9 cellular contexts compared by ENCODE assay signal in genomic region chr7:36794689-36795088, GRCh38.
DNase-seq lines count a peak whose midpoint lies in the region; ATAC-seq, FAIRE-seq and TF ChIP-seq lines count a peak whose summit lies in the region.
"Had no signal": no experiment of that assay in that cellular context is flagged by ENCODE, and none has a peak within 500 bp of the region (broad histone marks: within the 10 kb centered on the region; RNA-seq: fewer than 3 reads in every experiment).

No MANE protein-coding gene starts in this region.

- no peak for TF ChIP-seq CTCF in MM.1S (IDR thresholded peaks at IDR 0.05; ENCODE audit: low read length)
- TF ChIP-seq CTCF in WERI-Rb-1 (IDR thresholded peaks at IDR 0.05; ENCODE audit: low read depth, low read length), result no peak
- no peak for TF ChIP-seq CTCF in kidney (IDR thresholded peaks at IDR 0.05; ENCODE audit: borderline replicate concordance, extremely low read depth, insufficient read depth)
- TF ChIP-seq CTCF in nephron progenitor cell (IDR thresholded peaks at IDR 0.05), result no peak

- no peak for DNase-seq in CD4-positive, CD25-positive, alpha-beta regulatory T cell
- DNase-seq in MM.1S (peak; percentile 9), WERI-Rb-1 (peak; percentile 11), kidney (no peak), nephron progenitor cell (no peak), GM19238 (ENCODE audit: insufficient read length, low spot score) (no peak)
- DNase-seq in T-helper 2 cell treated with Interferon-gamma antibody and Interleukin-4, amounts not matched to agents 5 μg/mL and 100 μg/mL, for 36 hours (ENCODE audit: low spot score), result no peak
- no peak for DNase-seq in activated naive CD4-positive, alpha-beta T cell treated with anti-CD3 and anti-CD28 coated beads, Interleukin-2, amount 50 U/mL, for 16 hours
- DNase-seq: T-helper 2 cell had no signal

- no peaks in the 10 kb centered on the region for H3F3A ChIP-seq in MM.1S (ENCODE audit: insufficient read depth, low read length)

- no peak for ATAC-seq in CD4-positive, CD25-positive, alpha-beta regulatory T cell (ENCODE audit: low read depth in 2 of 2)

- no peak overlapping the region for H3K27ac ChIP-seq in CD4-positive, CD25-positive, alpha-beta regulatory T cell (ENCODE audit: insufficient read depth, low read length, poor library complexity, severe bottlenecking)
- H3K27ac ChIP-seq in MM.1S (ENCODE audit: low read length) (no peak overlapping the region), WERI-Rb-1 (no peak overlapping the region), kidney (ENCODE audit: low read depth in 2 of 2, low read length in 2 of 2) (peak overlapping the region; percentile 75 to 81)

- no peak overlapping the region for H3K9ac ChIP-seq in MM.1S (ENCODE audit: low read length)
- H3K9ac ChIP-seq in kidney (ENCODE audit: low read length in 2 of 2), result no peak overlapping the region

- H2AFZ ChIP-seq in MM.1S (ENCODE audit: low read length), result no peak overlapping the region

- no peaks in the 10 kb centered on the region for H3K9me2 ChIP-seq in MM.1S (replicated peaks; ENCODE audit: insufficient read depth, low read length)

- peaks cover under 1% of the 10 kb centered on the region for H3K27me3 Mint-ChIP-seq in CD4-positive, CD25-positive, alpha-beta regulatory T cell
- H3K27me3 Mint-ChIP-seq in T-helper 2 cell treated with Interferon-gamma antibody and Interleukin-4, amounts not matched to agents 5 μg/mL and 100 μg/mL, for 36 hours (ENCODE audit: low read depth), result no peaks in the 10 kb centered on the region
- H3K27me3 Mint-ChIP-seq in nephron progenitor cell (ENCODE audit: low read depth, poor library complexity), result peaks cover 3% of the 10 kb centered on the region

- H3K4me3 ChIP-seq in CD4-positive, CD25-positive, alpha-beta regulatory T cell (ENCODE audit: low read depth, low read length), result no peak overlapping the region
- H3K4me3 ChIP-seq in MM.1S (ENCODE audit: low read length), result no peak overlapping the region
- H3K4me3 ChIP-seq in WERI-Rb-1 (ENCODE audit: low read depth, low read length), result no peak overlapping the region
- no peak overlapping the region for H3K4me3 ChIP-seq in kidney (ENCODE audit: low read length in 2 of 2)

- no peak overlapping the region for H3K4me2 ChIP-seq in MM.1S (ENCODE audit: low read depth, low read length)

- H3K9me3 ChIP-seq in CD4-positive, CD25-positive, alpha-beta regulatory T cell (ENCODE audit: control insufficient read depth in 2 of 2, low read length in 2 of 2), result no peaks in the 10 kb centered on the region
- H3K9me3 ChIP-seq in MM.1S (replicated peaks; ENCODE audit: insufficient read depth, low read length) (no peaks in the 10 kb centered on the region), WERI-Rb-1 (ENCODE audit: severe bottlenecking) (no peaks in the 10 kb centered on the region), kidney (ENCODE audit: control insufficient read depth in 1 of 2, low read length in 2 of 2) (no peaks in the 10 kb centered on the region)

- H3K4me3 Mint-ChIP-seq in CD4-positive, CD25-positive, alpha-beta regulatory T cell, result no peak overlapping the region
- no peak overlapping the region for H3K4me3 Mint-ChIP-seq in T-helper 2 cell treated with Interferon-gamma antibody and Interleukin-4, amounts not matched to agents 5 μg/mL and 100 μg/mL, for 36 hours
- H3K4me3 Mint-ChIP-seq in nephron progenitor cell, result no peak overlapping the region

- peaks cover 7% of the 10 kb centered on the region for H3K4me1 ChIP-seq in CD4-positive, CD25-positive, alpha-beta regulatory T cell (ENCODE audit: control insufficient read depth, insufficient read depth, low read length, poor library complexity, severe bottlenecking)
- H3K4me1 ChIP-seq in MM.1S (ENCODE audit: low read length) (no peaks in the 10 kb centered on the region), kidney (ENCODE audit: control insufficient read depth in 1 of 2, insufficient read depth in 1 of 2, low read depth in 1 of 2, low read length in 2 of 2) (peaks cover 2 to 17% of the 10 kb centered on the region in 2 donors)

- no peaks in the 10 kb centered on the region for H3K36me3 ChIP-seq in CD4-positive, CD25-positive, alpha-beta regulatory T cell (ENCODE audit: control insufficient read depth, insufficient read depth, low read length)
- H3K36me3 ChIP-seq in MM.1S (replicated peaks; ENCODE audit: insufficient read depth, low read length), result no peaks in the 10 kb centered on the region
- H3K36me3 ChIP-seq in WERI-Rb-1, result no peaks in the 10 kb centered on the region
- H3K36me3 ChIP-seq in kidney (ENCODE audit: control insufficient read depth in 1 of 2, insufficient read depth in 2 of 2, low read length in 2 of 2), result no peaks in the 10 kb centered on the region

- intact Hi-C loops in kidney (cut with DNase I), result no loop called here

- H3K27me3 ChIP-seq in CD4-positive, CD25-positive, alpha-beta regulatory T cell (ENCODE audit: control insufficient read depth, insufficient read depth, low read length), result no peaks in the 10 kb centered on the region
- no peaks in the 10 kb centered on the region for H3K27me3 ChIP-seq in MM.1S (replicated peaks; ENCODE audit: insufficient read depth, low read length)
- H3K27me3 ChIP-seq in WERI-Rb-1 (ENCODE audit: insufficient read depth, low read depth, severe bottlenecking), result no peaks in the 10 kb centered on the region

- H4K20me1 ChIP-seq in MM.1S (ENCODE audit: insufficient read depth, low read length), result no peaks in the 10 kb centered on the region

- H3K27ac Mint-ChIP-seq in CD4-positive, CD25-positive, alpha-beta regulatory T cell, result peak overlapping the region in 2 of 3 donors; percentile 59 to 78
- H3K27ac Mint-ChIP-seq in T-helper 2 cell treated with Interferon-gamma antibody and Interleukin-4, amounts not matched to agents 5 μg/mL and 100 μg/mL, for 36 hours, result no peak overlapping the region
- H3K27ac Mint-ChIP-seq in nephron progenitor cell, result no peak overlapping the region

- peaks cover 0 to 2% (median 0%) of the 10 kb centered on the region in 7 donors for H3K9me3 Mint-ChIP-seq in CD4-positive, CD25-positive, alpha-beta regulatory T cell
- H3K9me3 Mint-ChIP-seq in T-helper 2 cell treated with Interferon-gamma antibody and Interleukin-4, amounts not matched to agents 5 μg/mL and 100 μg/mL, for 36 hours, result no peaks in the 10 kb centered on the region
- H3K9me3 Mint-ChIP-seq in nephron progenitor cell, result peaks cover under 1% of the 10 kb centered on the region

- peaks cover 4 to 30% (median 15%) of the 10 kb centered on the region in 4 donors for H3K4me1 Mint-ChIP-seq in CD4-positive, CD25-positive, alpha-beta regulatory T cell
- H3K4me1 Mint-ChIP-seq in T-helper 2 cell treated with Interferon-gamma antibody and Interleukin-4, amounts not matched to agents 5 μg/mL and 100 μg/mL, for 36 hours (ENCODE audit: low read depth), result peaks cover 26% of the 10 kb centered on the region
- H3K4me1 Mint-ChIP-seq in nephron progenitor cell, result peaks cover 27% of the 10 kb centered on the region

- H3K79me2 ChIP-seq in MM.1S (ENCODE audit: low read length), result no peaks in the 10 kb centered on the region

- H3K36me3 Mint-ChIP-seq in CD4-positive, CD25-positive, alpha-beta regulatory T cell, result no peaks in the 10 kb centered on the region
- no peaks in the 10 kb centered on the region for H3K36me3 Mint-ChIP-seq in T-helper 2 cell treated with Interferon-gamma antibody and Interleukin-4, amounts not matched to agents 5 μg/mL and 100 μg/mL, for 36 hours (ENCODE audit: low read depth)
- H3K36me3 Mint-ChIP-seq in nephron progenitor cell (ENCODE audit: low read depth), result no peaks in the 10 kb centered on the region

- no peak for FAIRE-seq in kidney (lab: Jason Lieb, UNC)

Comparison
In these comparisons a context has a peak if more than half of its experiments do, and no peak if none do; other contexts are left out.
1. DNase-seq: peak in MM.1S (single experiment) and WERI-Rb-1 (single experiment); none in CD4-positive, CD25-positive, alpha-beta regulatory T cell (0 of 3), kidney (single experiment), T-helper 2 cell treated with Interferon-gamma antibody and Interleukin-4, amounts not matched to agents 5 μg/mL and 100 μg/mL, for 36 hours (single experiment), activated naive CD4-positive, alpha-beta T cell treated with anti-CD3 and anti-CD28 coated beads, Interleukin-2, amount 50 U/mL, for 16 hours (single experiment), nephron progenitor cell (single experiment) and GM19238 (single experiment).
2. H3K27ac ChIP-seq: peak in kidney (2 of 2); none in CD4-positive, CD25-positive, alpha-beta regulatory T cell (single experiment), MM.1S (single experiment) and WERI-Rb-1 (single experiment).
3. H3K27ac Mint-ChIP-seq: peak in CD4-positive, CD25-positive, alpha-beta regulatory T cell (2 of 3); none in T-helper 2 cell treated with Interferon-gamma antibody and Interleukin-4, amounts not matched to agents 5 μg/mL and 100 μg/mL, for 36 hours (single experiment) and nephron progenitor cell (single experiment).